13 cellular contexts compared by ENCODE assay signal in the genomic region with DNA sequence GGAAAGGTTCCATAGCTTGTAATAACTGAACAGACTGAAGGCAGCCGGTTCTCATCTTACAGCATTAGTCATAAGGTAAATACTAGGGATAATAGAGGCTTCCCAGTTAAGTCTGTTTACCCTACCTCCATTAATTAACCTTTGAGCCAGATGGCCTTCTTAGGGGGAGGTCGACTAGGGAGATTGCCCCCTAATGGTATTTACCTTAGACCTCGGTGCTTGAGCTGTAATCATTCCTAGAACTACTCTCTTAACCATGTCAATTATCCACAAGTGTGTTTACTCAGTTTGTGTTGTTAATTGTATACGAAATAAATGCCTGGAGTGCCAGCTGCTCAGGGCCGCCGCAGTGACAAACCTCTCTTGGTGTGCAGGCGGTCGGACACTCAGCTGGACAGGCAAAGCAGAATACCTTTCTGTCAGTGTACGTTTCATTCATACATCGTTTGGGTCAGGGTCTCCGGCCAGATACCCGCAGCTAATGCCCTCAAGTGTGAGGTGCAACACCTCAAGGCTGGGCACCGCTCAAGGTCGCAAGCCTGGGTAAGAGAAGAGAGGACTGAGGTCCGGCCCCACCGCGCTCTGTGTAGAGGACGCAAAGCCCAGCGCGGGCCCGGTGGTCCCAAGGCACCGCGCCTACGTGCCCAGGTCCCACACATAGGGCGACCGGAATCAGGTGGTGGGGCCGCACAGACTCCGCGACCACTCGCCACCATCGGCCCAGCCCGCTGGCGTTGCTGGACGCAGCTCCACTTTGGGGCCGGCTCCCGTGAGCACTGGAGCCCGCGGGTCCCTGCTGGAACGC.
DNase-seq lines count a peak whose midpoint lies in the region; ATAC-seq lines count a peak whose summit lies in the region.
"Had no signal": no experiment of that assay in that cellular context is flagged by ENCODE, and none has a peak within 500 bp of the region (broad histone marks: within the 10 kb centered on the region; RNA-seq: fewer than 3 reads in every experiment).

No MANE protein-coding gene starts in this region.

- no peak for DNase-seq in activated naive CD8-positive, alpha-beta T cell treated with anti-CD3 and anti-CD28 coated beads, Interleukin-2, amount 50 U/mL, for 24 hours
- DNase-seq in MG63 (no peak), epithelial cell of prostate (ENCODE audit: low read depth, low spot score) (no peak), substantia nigra (lab: John Stamatoyannopoulos, UW) (no peak)
- DNase-seq: activated gamma-delta T cell; central memory CD4-positive, alpha-beta T cell; H9 had no signal

- H3K4me1 ChIP-seq in thymus (ENCODE audit: control insufficient read depth, insufficient read depth, low read length): no peaks in the 10 kb centered on the region
- H3K4me1 ChIP-seq: BLaER1 treated with 17β-estradiol and CSF1 and Interleukin-3, amounts not matched to agents 10 nM and 100 nM; Peyer's patch had no signal

- H3K27ac ChIP-seq in epithelial cell of prostate (peak overlapping the region; percentile 45), thymus (ENCODE audit: low read depth) (peak overlapping the region; percentile 36), substantia nigra (ENCODE audit: low read depth, low read length, poor library complexity, severe bottlenecking) (no peak overlapping the region)
- H3K27ac ChIP-seq: BLaER1 treated with 17β-estradiol and CSF1 and Interleukin-3, amounts not matched to agents 10 nM and 100 nM had no signal

- no peaks in the 10 kb centered on the region for H3K4me1 Mint-ChIP-seq in activated naive CD8-positive, alpha-beta T cell (ENCODE audit: low read depth)
- peaks cover 1% of the 10 kb centered on the region for H3K4me1 Mint-ChIP-seq in activated naive CD8-positive, alpha-beta T cell treated with anti-CD3 and anti-CD28 coated beads, Interleukin-2, amount 50 U/mL, for 24 hours
- H3K4me1 Mint-ChIP-seq: H9 had no signal

- H3K36me3 ChIP-seq in MG63 (no peaks in the 10 kb centered on the region), thymus (ENCODE audit: control insufficient read depth, insufficient read depth) (no peaks in the 10 kb centered on the region)
- H3K36me3 ChIP-seq: BLaER1 treated with 17β-estradiol and CSF1 and Interleukin-3, amounts not matched to agents 10 nM and 100 nM; Peyer's patch had no signal

- peak overlapping the region; percentile 77 for H3K4me3 Mint-ChIP-seq in activated naive CD8-positive, alpha-beta T cell
- H3K4me3 Mint-ChIP-seq in activated naive CD8-positive, alpha-beta T cell treated with anti-CD3 and anti-CD28 coated beads, Interleukin-2, amount 50 U/mL, for 24 hours: no peak overlapping the region
- H3K4me3 Mint-ChIP-seq: H9 had no signal

- no peaks in the 10 kb centered on the region for H3K9me3 Mint-ChIP-seq in activated naive CD8-positive, alpha-beta T cell (ENCODE audit: low read depth)
- H3K9me3 Mint-ChIP-seq in activated naive CD8-positive, alpha-beta T cell treated with anti-CD3 and anti-CD28 coated beads, Interleukin-2, amount 50 U/mL, for 24 hours: no peaks in the 10 kb centered on the region
- H3K9me3 Mint-ChIP-seq: H9 had no signal

- H3K36me3 Mint-ChIP-seq in activated naive CD8-positive, alpha-beta T cell: no peaks in the 10 kb centered on the region
- H3K36me3 Mint-ChIP-seq in activated naive CD8-positive, alpha-beta T cell treated with anti-CD3 and anti-CD28 coated beads, Interleukin-2, amount 50 U/mL, for 24 hours (ENCODE audit: low read depth): no peaks in the 10 kb centered on the region

- no peaks in the 10 kb centered on the region for H3K27me3 Mint-ChIP-seq in activated naive CD8-positive, alpha-beta T cell
- peaks cover 1% of the 10 kb centered on the region for H3K27me3 Mint-ChIP-seq in activated naive CD8-positive, alpha-beta T cell treated with anti-CD3 and anti-CD28 coated beads, Interleukin-2, amount 50 U/mL, for 24 hours

- H3K27ac Mint-ChIP-seq in activated naive CD8-positive, alpha-beta T cell: no peak overlapping the region
- H3K27ac Mint-ChIP-seq in activated naive CD8-positive, alpha-beta T cell treated with anti-CD3 and anti-CD28 coated beads, Interleukin-2, amount 50 U/mL, for 24 hours: no peak overlapping the region
- H3K27ac Mint-ChIP-seq: H9 had no signal

- peak overlapping the region; percentile 35 for H3K4me3 ChIP-seq in MG63
- H3K4me3 ChIP-seq in thymus (ENCODE audit: low read length): peak overlapping the region; percentile 33
- H3K4me3 ChIP-seq: BLaER1 treated with 17β-estradiol and CSF1 and Interleukin-3, amounts not matched to agents 10 nM and 100 nM had no signal

- H3K27me3 ChIP-seq in MG63 (no peaks in the 10 kb centered on the region), thymus (ENCODE audit: control insufficient read depth, insufficient read depth) (no peaks in the 10 kb centered on the region)
- H3K27me3 ChIP-seq: BLaER1 treated with 17β-estradiol and CSF1 and Interleukin-3, amounts not matched to agents 10 nM and 100 nM; Peyer's patch had no signal

- 57% methylated on average over 39 of the region's 39 CpGs for WGBS in thymus

- no peak for ATAC-seq in activated naive CD8-positive, alpha-beta T cell treated with anti-CD3 and anti-CD28 coated beads, Interleukin-2, amount 50 U/mL, for 24 hours
- no peak for ATAC-seq in HG02678 (IDR thresholded peaks at IDR 0.05; ENCODE audit: unreplicated experiment)
- no peak for ATAC-seq in HG02870 (IDR thresholded peaks at IDR 0.05; ENCODE audit: unreplicated experiment)

- H3K9me3 ChIP-seq in MG63 (no peaks in the 10 kb centered on the region), thymus (ENCODE audit: control insufficient read depth) (no peaks in the 10 kb centered on the region)
- H3K9me3 ChIP-seq: BLaER1 treated with 17β-estradiol and CSF1 and Interleukin-3, amounts not matched to agents 10 nM and 100 nM; Peyer's patch had no signal
